ENCODE assay signal across 8 cellular contexts in genomic region chr2:200475795-200476194, GRCh38.
"Had no signal": no experiment of that assay in that cellular context is flagged by ENCODE, and none has a peak within 500 bp of the region (broad histone marks: within the 10 kb centered on the region; RNA-seq: fewer than 3 reads in every experiment).

No MANE protein-coding gene starts in this region.

- DNase-seq: IMR-90, KBM-7, KG1 had no signal

- H3K27ac Mint-ChIP-seq: IgD-negative memory B cell had no signal

- FAIRE-seq: HepG2, HTR-8/SVneo, K562 had no signal

- H3K27ac ChIP-seq: HL-60 had no signal

- ATAC-seq: HepG2, K562 had no signal

- H3K9me3 Mint-ChIP-seq: IgD-negative memory B cell had no signal

- H3K27me3 Mint-ChIP-seq: IgD-negative memory B cell had no signal

- H3K4me3 ChIP-seq: K562 had no signal

- H3K4me3 Mint-ChIP-seq: IgD-negative memory B cell had no signal
